ENCODE assay signal across 8 cellular contexts in the genomic region with DNA sequence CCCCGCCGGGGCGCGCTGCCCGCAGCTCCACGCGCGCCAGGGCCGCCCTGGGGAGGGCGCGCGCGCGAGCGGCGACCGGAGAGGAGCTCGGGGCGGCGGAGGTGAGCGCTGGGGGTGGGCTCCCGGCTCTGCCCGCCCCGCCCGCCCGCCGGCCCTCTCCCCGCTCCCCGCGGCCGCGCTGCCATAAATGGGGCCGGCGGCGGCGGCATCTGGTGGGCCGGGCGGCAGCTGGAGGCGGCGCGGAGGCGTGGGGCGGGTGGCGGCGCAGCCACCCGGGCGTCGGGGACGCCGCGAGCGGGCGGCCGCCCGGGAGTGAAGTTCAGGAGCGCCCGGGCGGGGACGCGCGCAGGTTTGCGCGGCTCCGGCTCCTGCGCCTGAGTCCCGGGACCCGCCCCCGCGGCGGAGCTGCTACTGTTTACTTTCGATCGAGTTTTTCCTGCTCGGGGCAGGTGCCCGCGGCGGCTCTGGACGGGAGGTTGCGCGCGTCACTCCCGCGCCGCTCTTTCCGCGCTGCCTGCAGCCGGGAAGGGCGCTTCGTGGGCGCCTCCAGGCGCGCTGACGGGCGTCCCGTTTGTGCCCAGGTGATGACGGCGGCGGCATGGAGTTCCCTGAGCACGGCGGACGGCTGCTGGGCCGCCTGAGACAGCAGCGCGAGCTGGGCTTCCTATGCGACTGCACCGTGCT. TPM values are rescaled to one million over a fixed set of nuclear protein-coding genes. Genes with fewer than 3 reads are reported as not detected.
DNase-seq lines count a peak whose midpoint lies in the region; ATAC-seq and TF ChIP-seq lines count a peak whose summit lies in the region.

TSS of gene ZBTB42 (plus strand) at position 502 of the 684 bp plus-strand sequence. CDS start at position 599, 97 bp downstream.

- peaks cover 28% of the 10 kb centered on the region for H3K4me1 ChIP-seq in SJSA1 (replicated peaks)
- peaks cover 35% of the 10 kb centered on the region for H3K4me1 ChIP-seq in hepatocyte (ENCODE audit: insufficient read depth)
- H3K4me1 ChIP-seq in skeletal muscle satellite cell (ENCODE audit: control insufficient read depth, insufficient read depth, low read length) = peaks cover 44% of the 10 kb centered on the region

- peak within 1 kb of the TSS; percentile 86 for H2AFZ ChIP-seq in hepatocyte

- WGBS in hepatocyte (ENCODE audit: low lambda C conversion rate, missing lambda C conversion rate) = under 1% methylated on average over 39 of the region's 105 CpGs

- H3K27ac ChIP-seq in SJSA1 (no peak within 1 kb of the TSS), hepatocyte (peak within 1 kb of the TSS; percentile 96)

- TF ChIP-seq CTCF in hepatocyte (IDR thresholded peaks at IDR 0.05; ENCODE audit: poor library complexity) = no peak

- peak within 1 kb of the TSS; percentile 69 for H3K9ac ChIP-seq in skeletal muscle satellite cell (ENCODE audit: low read depth, low read length)

- H3K27me3 ChIP-seq in SJSA1 (replicated peaks) = no peaks in the 10 kb centered on the region
- no peaks in the 10 kb centered on the region for H3K27me3 ChIP-seq in hepatocyte
- no peaks in the 10 kb centered on the region for H3K27me3 ChIP-seq in skeletal muscle satellite cell (ENCODE audit: control insufficient read depth, insufficient read depth, low read length)

- peaks cover 4% of the 10 kb centered on the region for H3K79me2 ChIP-seq in hepatocyte

- H3K36me3 ChIP-seq in SJSA1 (no peaks in the 10 kb centered on the region; the same call in 1 of the 2 replicates), hepatocyte (replicated peaks; ENCODE audit: insufficient read depth, low read depth) (no peaks in the 10 kb centered on the region), skeletal muscle satellite cell (ENCODE audit: insufficient read depth, low read length) (no peaks in the 10 kb centered on the region)

- no peaks in the 10 kb centered on the region for H4K20me1 ChIP-seq in hepatocyte (ENCODE audit: insufficient read depth, poor library complexity, severe bottlenecking)

- DNase-seq in 8988T = peak; percentile 92
- DNase-seq in SJSA1 (ENCODE audit: low read depth in 1 of 2, low spot score in 2 of 2) = peak in 1 of 2 experiments; percentile 30
- peak; percentile 17 for DNase-seq in activated naive CD8-positive, alpha-beta T cell treated with anti-CD3 and anti-CD28 coated beads, Interleukin-2, amount 50 U/mL, for 16 hours (ENCODE audit: low read depth, low spot score)
- peak; percentile 92 for DNase-seq in hepatocyte (ENCODE audit: low spot score)
- no peak for DNase-seq in T1000 (lab: John Stamatoyannopoulos, UW)

- H3K9me2 ChIP-seq in hepatocyte (replicated peaks; ENCODE audit: insufficient read depth) = no peaks in the 10 kb centered on the region

- H3K9me3 ChIP-seq in SJSA1 (replicated peaks) (no peaks in the 10 kb centered on the region), hepatocyte (ENCODE audit: low read depth) (no peaks in the 10 kb centered on the region), skeletal muscle satellite cell (replicated peaks; ENCODE audit: low read length) (no peaks in the 10 kb centered on the region)

- peak within 1 kb of the TSS; percentile 64 for H3K4me3 ChIP-seq in SJSA1
- H3K4me3 ChIP-seq in hepatocyte = peak within 1 kb of the TSS; percentile 83
- peak within 1 kb of the TSS; percentile 79 for H3K4me3 ChIP-seq in skeletal muscle satellite cell (ENCODE audit: low read length)

- H3K4me2 ChIP-seq in hepatocyte (peak within 1 kb of the TSS; percentile 100), skeletal muscle satellite cell (ENCODE audit: low read length) (peak within 1 kb of the TSS; percentile 98)

- ATAC-seq in GM18861 (IDR thresholded peaks at IDR 0.05; ENCODE audit: unreplicated experiment) (peak; percentile 25), HG03439 (IDR thresholded peaks at IDR 0.05; ENCODE audit: unreplicated experiment) (peak; percentile 25)

RNA-seq across cellular contexts. Expression of gene ZBTB42, which starts in this region (rescaled TPM):
- 1.4 and 6.7 TPM in 2 replicates for total RNA-seq in SJSA1 (2014; rRNA removed; shearing (Covaris generic))
- 8.6 and 13.0 TPM in 2 replicates for total RNA-seq in hepatocyte
- 3.6 TPM in 2 replicates for polyA plus RNA-seq in hepatocyte
- total RNA-seq in skeletal muscle satellite cell (2012; rRNA removed) = 3.8 and 3.9 TPM in 2 replicates
